In genomic region chr3:194134231-194134756, GRCh38 we compare ENCODE assay signal across 8 cellular contexts. TPM values are rescaled to one million over a fixed set of nuclear protein-coding genes. Genes with fewer than 3 reads are reported as not detected.
DNase-seq lines count a peak whose midpoint lies in the region; ATAC-seq and TF ChIP-seq lines count a peak whose summit lies in the region.

No MANE protein-coding gene starts in this region.

- H3K36me3 ChIP-seq in HEK293 (ENCODE audit: control insufficient read depth in 2 of 2, insufficient read depth in 1 of 2, low read length in 2 of 2) (peaks cover 5 to 26% of the 10 kb centered on the region in 2 experiments; a peak in 2 of 3 replicates), mucosa of descending colon (ENCODE audit: low read depth) (no peaks in the 10 kb centered on the region)

- peak; percentile 6 for ATAC-seq in mucosa of descending colon

- intact Hi-C loops in mucosa of descending colon (cut with DNase I, micrococcal nuclease), result loop anchor here in 1 of 2 donors (10.0 kb wide), 1 partner anchor 59 kb away; no protein-coding TSS in a partner anchor

- H3K4me1 ChIP-seq in HEK293 (ENCODE audit: control insufficient read depth, insufficient read depth, low read length) (peaks cover 12% of the 10 kb centered on the region), mucosa of descending colon (ENCODE audit: low read depth) (peaks cover 40% of the 10 kb centered on the region)

- H3K4me3 ChIP-seq in GM12875 (ENCODE audit: low read depth, low read length), result peak overlapping the region; percentile 62
- peak overlapping the region; percentile 34 for H3K4me3 ChIP-seq in HEK293 (ENCODE audit: low read depth, low read length)
- peak overlapping the region; percentile 38 for H3K4me3 ChIP-seq in mucosa of descending colon

- H3K9me3 ChIP-seq in HEK293 (ENCODE audit: control insufficient read depth, insufficient read depth, low read depth, low read length) (no peaks in the 10 kb centered on the region), mucosa of descending colon (no peaks in the 10 kb centered on the region)

- CTCF ChIA-PET in HEK293 (lab: Yijun Ruan, JAX), result interaction anchor here (1.0 to 5.1 kb wide), 2 partner anchors 182 to 353 kb away, joined by 3 to 21 read pairs; no protein-coding TSS in a partner anchor

- no peak for TF ChIP-seq POLR2A in erythroblast (IDR thresholded peaks at IDR 0.05; ENCODE audit: low read length)

- peak overlapping the region; percentile 98 for H3K27ac ChIP-seq in HEK293 (ENCODE audit: extremely low read depth, low read depth, low read length)
- H3K27ac ChIP-seq in substantia nigra (ENCODE audit: low read depth, low read length, poor library complexity, severe bottlenecking), result peak overlapping the region; percentile 69

- TF ChIP-seq CTCF in GM12875 (IDR thresholded peaks at IDR 0.05; ENCODE audit: borderline replicate concordance, insufficient read depth, low read depth, low read length), result no peak
- TF ChIP-seq CTCF in HEK293 (tag by site-specific recombination; IDR thresholded peaks at IDR 0.05), result no peak
- TF ChIP-seq CTCF in mucosa of descending colon (IDR thresholded peaks at IDR 0.05), result no peak

- POLR2A ChIA-PET in HEK293 (lab: Yijun Ruan, JAX), result interaction anchor here (0.6 to 9.5 kb wide), 12 partner anchors 11 to 353 kb away, joined by 3 to 145 read pairs (median 5); no protein-coding TSS in a partner anchor

- DNase-seq in NCI-H1092 (lab: John Stamatoyannopoulos, UW) (peak; percentile 52), erythroblast (lab: John Stamatoyannopoulos, UW) (peak; percentile 77 to 79), mucosa of descending colon (peak in 1 of 3 donors; percentile 71), substantia nigra (lab: John Stamatoyannopoulos, UW) (peak in 35 of 49 donors; percentile 21 to 86 (median 69)), NCI-H1694 treated with DMSO at 0.1 percent for 48 hours (lab: John Stamatoyannopoulos, UW) (no peak)
- DNase-seq in activated CD8-positive, alpha-beta memory T cell treated with anti-CD3 and anti-CD28 coated beads for 24 hours, result peak; percentile 84

TF ChIP-seq in HEK293, 187 proteins besides CTCF, POLR2A, EP300 and RAD21:
- peak; percentile 94 for TF ChIP-seq PRDM1 (tag by site-specific recombination; IDR thresholded peaks at IDR 0.05)
- TF ChIP-seq, protein P1, sequence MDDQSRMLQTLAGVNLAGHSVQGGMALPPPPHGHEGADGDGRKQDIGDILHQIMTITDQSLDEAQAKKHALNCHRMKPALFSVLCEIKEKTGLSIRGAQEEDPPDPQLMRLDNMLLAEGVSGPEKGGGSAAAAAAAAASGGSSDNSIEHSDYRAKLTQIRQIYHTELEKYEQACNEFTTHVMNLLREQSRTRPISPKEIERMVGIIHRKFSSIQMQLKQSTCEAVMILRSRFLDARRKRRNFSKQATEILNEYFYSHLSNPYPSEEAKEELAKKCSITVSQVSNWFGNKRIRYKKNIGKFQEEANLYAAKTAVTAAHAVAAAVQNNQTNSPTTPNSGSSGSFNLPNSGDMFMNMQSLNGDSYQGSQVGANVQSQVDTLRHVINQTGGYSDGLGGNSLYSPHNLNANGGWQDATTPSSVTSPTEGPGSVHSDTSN (CRISPR knock-in tag; IDR thresholded peaks at IDR 0.05), result 0 out of 2 replicates have a peak, but pooled peaks have one; percentile 11
- TF ChIP-seq ZNF335 (tag by site-specific recombination; conservative IDR thresholded peaks at IDR 0.05), result peak; percentile 33; the same call in 1 of the 2 replicates
- TF ChIP-seq ZNF561 (tag by site-specific recombination; IDR thresholded peaks at IDR 0.05; ENCODE audit: borderline replicate concordance), result peak; percentile 24; the same call in 1 of the 2 replicates
- TF ChIP-seq ZNF660 (tag by site-specific recombination; IDR thresholded peaks at IDR 0.05), result peak; percentile 55; the same call in 1 of the 2 replicates
- peak; percentile 99 for TF ChIP-seq ZNF341 (tag by site-specific recombination; IDR thresholded peaks at IDR 0.05; ENCODE audit: low read depth)
- TF ChIP-seq ZSCAN30 (tag by site-specific recombination; IDR thresholded peaks at IDR 0.05), result peak; percentile 48; the same call in 1 of the 2 replicates
- peak; percentile 33; the same call in 1 of the 2 replicates for TF ChIP-seq ZNF202 (tag by site-specific recombination; IDR thresholded peaks at IDR 0.05; ENCODE audit: borderline replicate concordance)
- no peak for TF ChIP-seq ZBTB44 (tag by site-specific recombination; IDR thresholded peaks at IDR 0.05)
- TF ChIP-seq HOXD13 (CRISPR knock-in tag; IDR thresholded peaks at IDR 0.05; ENCODE audit: borderline replicate concordance), result no peak

RNA-seq across cellular contexts. Expression of gene HES1, which starts 1.7 kb away (rescaled TPM):
- total RNA-seq in mucosa of descending colon, result 100 to 1,000 TPM in 1 of 3 donors, 10 to 100 TPM in 2; 60.9 to 116 (median 99.0) TPM
